8 cellular contexts compared by ENCODE assay signal in the genomic region with DNA sequence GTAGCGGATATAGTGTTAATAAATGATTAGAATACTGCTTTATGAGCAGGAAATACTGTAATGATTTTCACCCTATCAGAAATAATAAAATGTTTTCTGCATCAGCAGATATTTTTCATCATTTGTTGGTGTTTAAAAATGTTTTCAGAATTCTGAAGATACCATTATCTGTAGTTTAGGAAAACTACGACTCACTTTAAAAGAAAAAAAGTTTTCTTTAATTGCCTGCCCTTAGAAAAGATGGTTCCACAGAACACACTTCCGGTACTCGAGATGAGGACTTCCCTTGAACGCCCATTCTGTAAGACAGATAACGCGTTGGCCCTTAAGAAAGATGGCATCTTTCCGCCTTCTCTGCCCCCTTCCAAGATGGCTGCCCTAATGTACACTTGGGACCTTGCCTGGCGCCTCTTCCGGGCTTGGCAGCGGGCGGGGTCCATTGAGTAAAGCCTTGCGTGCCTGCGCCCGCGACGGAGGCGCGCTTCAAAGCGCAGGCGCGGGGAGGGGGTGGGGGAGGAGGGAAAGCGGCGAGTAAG. TPM values are rescaled to one million over a fixed set of nuclear protein-coding genes. Genes with fewer than 3 reads are reported as not detected.
DNase-seq lines count a peak whose midpoint lies in the region; ATAC-seq, FAIRE-seq and TF ChIP-seq lines count a peak whose summit lies in the region.

A gene with protein sequence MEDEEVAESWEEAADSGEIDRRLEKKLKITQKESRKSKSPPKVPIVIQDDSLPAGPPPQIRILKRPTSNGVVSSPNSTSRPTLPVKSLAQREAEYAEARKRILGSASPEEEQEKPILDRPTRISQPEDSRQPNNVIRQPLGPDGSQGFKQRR (plus strand): TSS at position 521 of the 536 bp plus-strand sequence. CDS start 16 bp downstream, outside the sequence.

- DNase-seq in GM12892 (ENCODE audit: insufficient read length) (peak; percentile 77), NCI-H187 (lab: John Stamatoyannopoulos, UW) (peak; percentile 92 to 95), T-helper 2 cell (peak; percentile 87 to 100 (median 95)), amygdala (lab: John Stamatoyannopoulos, UW) (peak in 51 of 56 donors; percentile 89 to 99 (median 96)), left cardiac atrium (peak; percentile 96), posterior cingulate gyrus (peak; percentile 89 to 99 (median 94)), upper lobe of left lung (peak; percentile 98)

- peak within 1 kb of the TSS; percentile 96 to 99 (median 98) for H3K27ac ChIP-seq in upper lobe of left lung

- TF ChIP-seq POLR2A in GM12892 (IDR thresholded peaks at IDR 0.05; ENCODE audit: low read depth, low read length) = no peak
- TF ChIP-seq POLR2A in upper lobe of left lung (IDR thresholded peaks at IDR 0.05) = no peak

- WGBS in upper lobe of left lung, 2 donors = 2 to 3% methylated on average over 19 to 24 of the region's 24 CpGs

- H3K4me1 ChIP-seq in upper lobe of left lung = peaks cover 35 to 64% (median 44%) of the 10 kb centered on the region in 4 donors

- intact Hi-C loops in left cardiac atrium (cut with DNase I) = loop anchor here in 1 of 2 donors (10.0 kb wide), 1 partner anchor 152 kb away; the partner anchor contains the start of gene ARHGEF19
- intact Hi-C loops in posterior cingulate gyrus (cut with DNase I) = loop anchor here (10.0 kb wide), 1 partner anchor 122 kb away; no protein-coding TSS in a partner anchor

- no peak for TF ChIP-seq CTCF in upper lobe of left lung (IDR thresholded peaks at IDR 0.05)

- no peaks in the 10 kb centered on the region for H3K36me3 ChIP-seq in upper lobe of left lung

- TF ChIP-seq EP300 in upper lobe of left lung (IDR thresholded peaks at IDR 0.05) = peak in 1 of 4 donors; percentile 55

- peak within 1 kb of the TSS; percentile 65 to 91 (median 78) for H3K4me3 ChIP-seq in upper lobe of left lung

- H3K9me3 ChIP-seq in upper lobe of left lung = no peaks in the 10 kb centered on the region

- FAIRE-seq in GM12892 (lab: Jason Lieb, UNC) = peak; percentile 95

- H3K27me3 ChIP-seq in upper lobe of left lung = no peaks in the 10 kb centered on the region

- ATAC-seq in HG02943 (IDR thresholded peaks at IDR 0.05; ENCODE audit: low read depth, unreplicated experiment) (peak; percentile 75), left cardiac atrium (peak; percentile 93 to 94), upper lobe of left lung (ENCODE audit: low FRiP score in 2 of 2) (peak; percentile 96 to 98)

RNA-seq across cellular contexts. Expression of the gene that starts here (rescaled TPM):
- 80.8 TPM for polyA plus RNA-seq in GM12892 (2012; ENCODE audit: missing spikeins)
- 100 to 1,000 TPM in 1 of 2 donors, 10 to 100 TPM in 1; 98.0 to 112 TPM for total RNA-seq in left cardiac atrium
- 100 to 1,000 TPM in 2 of 6 donors, 10 to 100 TPM in 4; 30.4 to 136 (median 58.3) TPM for total RNA-seq in upper lobe of left lung

Comparison
In these comparisons a context has a peak if more than half of its experiments do, and no peak if none do; other contexts are left out.
1. Peak in every context shown above with its lines: DNase-seq, ATAC-seq, H3K4me3 ChIP-seq and H3K27ac ChIP-seq.